ENCODE assay signal across 8 cellular contexts in genomic region chr10:4962876-4963795, GRCh38. TPM values are rescaled to one million over a fixed set of nuclear protein-coding genes. Genes with fewer than 3 reads are reported as not detected.
DNase-seq lines count a peak whose midpoint lies in the region; ATAC-seq and TF ChIP-seq lines count a peak whose summit lies in the region.
"Not testable (repeated sequence)": the region's sequence is repeated elsewhere in the genome, so short reads cannot be mapped to it uniquely, and the experiment has no call there.

TSS of gene AKR1C1 (plus strand) at chr10:4963415. CDS start at chr10:4963445, 30 bp downstream.

- H3K27ac ChIP-seq in epithelial cell of prostate (peak within 1 kb of the TSS; percentile 93), heart left ventricle (peak within 1 kb of the TSS in 4 of 12 donors; percentile 19 to 55 (median 46)), sigmoid colon (peak within 1 kb of the TSS in 2 of 4 donors; percentile 37 to 62)
- not testable (repeated sequence) for H3K27ac ChIP-seq in mesenchymal stem cell (ENCODE audit: low read length, poor library complexity, severe bottlenecking)

- not testable (repeated sequence) for H3K27me3 ChIP-seq in heart left ventricle; mesenchymal stem cell (ENCODE audit: control insufficient read depth in 1 of 2, insufficient read depth in 1 of 2, low read length in 2 of 2); sigmoid colon

- TF ChIP-seq POLR2A in heart left ventricle (IDR thresholded peaks at IDR 0.05); sigmoid colon (IDR thresholded peaks at IDR 0.05): not testable (repeated sequence)

- H3K9ac ChIP-seq in mesenchymal stem cell (ENCODE audit: low read length): peak within 1 kb of the TSS; percentile 85

- not testable (repeated sequence) for H3K23ac ChIP-seq in mesenchymal stem cell (ENCODE audit: low read length in 2 of 2)

- H3K36me3 ChIP-seq in heart left ventricle: peaks cover 0 to 11% (median 0%) of the 10 kb centered on the region in 9 donors
- H3K36me3 ChIP-seq in mesenchymal stem cell (ENCODE audit: control insufficient read depth in 1 of 2, insufficient read depth in 2 of 2, low read depth in 1 of 2, low read length in 2 of 2): peaks cover 0 to 29% of the 10 kb centered on the region in 2 experiments
- H3K36me3 ChIP-seq in sigmoid colon: not testable (repeated sequence)

- peak within 1 kb of the TSS in 10 of 12 donors; percentile 2 to 61 (median 40) for H3K4me3 ChIP-seq in heart left ventricle
- H3K4me3 ChIP-seq in mesenchymal stem cell (ENCODE audit: insufficient read depth in 1 of 2, low read depth in 1 of 2, low read length in 2 of 2): peak within 1 kb of the TSS in 1 of 2 experiments; percentile 88
- peak within 1 kb of the TSS in 3 of 4 donors; percentile 8 to 31 (median 29) for H3K4me3 ChIP-seq in sigmoid colon

- TF ChIP-seq EP300 in sigmoid colon (IDR thresholded peaks at IDR 0.05): not testable (repeated sequence)

- not testable (repeated sequence) for H4K91ac ChIP-seq in mesenchymal stem cell (ENCODE audit: low read length)

- WGBS in heart left ventricle, 4 donors: 33 to 51% (median 47%) methylated on average over 6 of the region's 7 CpGs
- 0% methylated on average over 2 of the region's 7 CpGs for WGBS in mesenchymal stem cell
- 31 to 56% methylated on average over 6 of the region's 7 CpGs for WGBS in sigmoid colon, 2 donors

- H2BK12ac ChIP-seq in mesenchymal stem cell (ENCODE audit: low read length in 2 of 2): not testable (repeated sequence)

- not testable (repeated sequence) for H2BK5ac ChIP-seq in mesenchymal stem cell (ENCODE audit: low read depth, low read length, poor library complexity, severe bottlenecking)

- intact Hi-C loops in heart left ventricle (cut with DNase I); sigmoid colon (cut with DNase I): not testable (repeated sequence)

- H2BK15ac ChIP-seq in mesenchymal stem cell (ENCODE audit: low read depth, poor library complexity, severe bottlenecking): not testable (repeated sequence)

- H4K8ac ChIP-seq in mesenchymal stem cell (ENCODE audit: low read length): not testable (repeated sequence)

- not testable (repeated sequence) for H3K4me2 ChIP-seq in mesenchymal stem cell (ENCODE audit: low read length, poor library complexity, severe bottlenecking)

- not testable (repeated sequence) for H2BK120ac ChIP-seq in mesenchymal stem cell (ENCODE audit: low read depth, low read length)

- not testable (repeated sequence) for H2AK5ac ChIP-seq in mesenchymal stem cell (ENCODE audit: low read length, severe bottlenecking)

- not testable (repeated sequence) for H3K4ac ChIP-seq in mesenchymal stem cell (ENCODE audit: low read depth in 1 of 2, low read length in 2 of 2)

- H3K18ac ChIP-seq in mesenchymal stem cell (ENCODE audit: low read depth in 1 of 2, low read length in 2 of 2): not testable (repeated sequence)

- ATAC-seq in heart left ventricle: peak; percentile 96 to 99 (median 98)

- TF ChIP-seq CTCF in heart left ventricle (IDR thresholded peaks at IDR 0.05); sigmoid colon (IDR thresholded peaks at IDR 0.05): not testable (repeated sequence)

- not testable (repeated sequence) for H3K79me1 ChIP-seq in mesenchymal stem cell (replicated peaks; ENCODE audit: low read length, poor library complexity, severe bottlenecking)

- not testable (repeated sequence) for H2AFZ ChIP-seq in mesenchymal stem cell (ENCODE audit: low read depth, low read length)

- not testable (repeated sequence) for H3K14ac ChIP-seq in mesenchymal stem cell (ENCODE audit: low read length in 2 of 2)

- not testable (repeated sequence) for H3K9me3 ChIP-seq in heart left ventricle; mesenchymal stem cell (ENCODE audit: control insufficient read depth, low read length); sigmoid colon

- H3K4me1 ChIP-seq in heart left ventricle; mesenchymal stem cell (ENCODE audit: control insufficient read depth, insufficient read depth, low read depth, low read length); sigmoid colon: not testable (repeated sequence)

- DNase-seq in EH (ENCODE audit: low read depth): peak; percentile 40
- peak; percentile 10 for DNase-seq in NCI-H748 (lab: John Stamatoyannopoulos, UW; ENCODE audit: unreplicated experiment)
- DNase-seq in astrocyte of the hippocampus (ENCODE audit: low read depth, low spot score): peak; percentile 11
- DNase-seq in epithelial cell of prostate (ENCODE audit: low read depth, low spot score); heart left ventricle; sigmoid colon; ureter (ENCODE audit: low spot score): not testable (repeated sequence)
- peak; percentile 62 for DNase-seq in mesenchymal stem cell

RNA-seq across cellular contexts. Expression of gene AKR1C1, which starts in this region (rescaled TPM):
- total RNA-seq in heart left ventricle (10 to 100 TPM in 8 of 9 donors, 1 to 10 TPM in 1; 9.9 to 30.8 (median 16.5) TPM), sigmoid colon (10 to 100 TPM; 14.6 to 36.7 (median 26.1) TPM), ureter (31.4 TPM)
- polyA plus RNA-seq in heart left ventricle (10 to 100 TPM in 1 of 2 donors, 1 to 10 TPM in 1; 9.3 to 81.1 TPM), sigmoid colon (10 to 100 TPM in 2 of 3 donors, 1 to 10 TPM in 1; 6.0 to 27.6 (median 22.5) TPM)
- 22.4 TPM for polyA plus RNA-seq in mesenchymal stem cell (2013, experiment 1 of 2)
- polyA plus RNA-seq in mesenchymal stem cell (2013, experiment 2 of 2): 22.7 TPM
